1 cellular context compared by ENCODE assay signal in the genomic region with DNA sequence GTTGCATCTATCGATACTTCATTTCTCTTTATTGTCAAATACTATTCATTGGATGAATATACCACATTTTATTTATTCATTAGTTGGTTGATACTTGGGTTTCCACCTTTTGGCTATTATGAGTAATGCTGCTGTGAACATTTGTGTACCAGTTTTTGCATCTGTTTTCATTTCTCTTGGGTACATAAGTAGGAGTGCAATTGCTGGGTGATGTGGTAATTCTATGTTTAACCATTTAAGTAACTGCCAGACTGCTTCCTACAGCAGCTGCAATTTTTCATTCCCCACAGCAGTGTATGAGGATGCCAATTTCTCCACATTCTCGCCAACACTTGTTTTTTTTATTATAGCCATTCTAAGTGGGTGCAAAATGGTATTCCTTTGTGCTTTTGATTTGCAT.
TF ChIP-seq lines count a peak whose summit lies in the region.

No MANE protein-coding gene starts in this region.

TF ChIP-seq in HepG2, 621 proteins besides CTCF, POLR2A, EP300 and RAD21:
- TF ChIP-seq ZNF318 (CRISPR knock-in tag; IDR thresholded peaks at IDR 0.05) (no peak), HMGXB4 (CRISPR knock-in tag; IDR thresholded peaks at IDR 0.05; ENCODE audit: borderline replicate concordance in 1 of 2, low read depth in 1 of 2) (no peak), RBFOX2 (IDR thresholded peaks at IDR 0.05; ENCODE audit: low read depth, low read length) (0 out of 2 replicates have a peak, but pooled peaks have one; percentile 31)
TF ChIP-seq in HepG2: peak in this region for 1.
